ENCODE assay signal across 39 cellular contexts in the genomic region with DNA sequence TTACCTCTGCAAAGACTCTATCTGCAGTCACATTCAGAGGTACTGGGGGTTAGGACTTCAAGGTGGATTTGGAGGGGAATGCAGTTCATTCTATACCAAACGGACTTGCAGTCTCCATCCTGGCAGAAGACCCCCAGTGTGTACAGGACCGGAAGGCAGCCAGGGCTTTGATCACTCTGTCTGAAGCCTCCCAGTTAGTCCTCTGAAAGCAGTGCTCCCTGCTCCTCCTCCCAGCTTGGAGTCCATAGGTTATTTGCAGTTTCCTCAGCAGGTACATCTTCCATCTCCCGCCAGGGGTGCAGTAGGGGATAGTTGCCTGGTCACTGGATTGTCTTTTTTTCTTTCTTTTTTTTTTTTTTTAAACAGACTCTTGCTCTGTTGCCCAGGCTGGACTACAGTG.
"Had no signal": no experiment of that assay in that cellular context is flagged by ENCODE, and none has a peak within 500 bp of the region (broad histone marks: within the 10 kb centered on the region; RNA-seq: fewer than 3 reads in every experiment).

No MANE protein-coding gene starts in this region.

- H3K4me3 ChIP-seq: adrenal gland, body of pancreas, breast epithelium had no signal

- FAIRE-seq: astrocyte, TTC549 had no signal

- H3K27ac Mint-ChIP-seq: activated B cell treated with CpG ODN at 0.5 μM for 24 hours; activated CD4-positive, alpha-beta memory T cell treated with anti-CD3 and anti-CD28 coated beads for 36 hours; activated CD4-positive, alpha-beta T cell treated with anti-CD3 and anti-CD28 coated beads, Interleukin-2, amount 10 ng/mL, durations not matched to agents 24 days and 14 days; activated CD8-positive, alpha-beta T cell treated with anti-CD3 and anti-CD28 coated beads for 36 hours; activated naive CD4-positive, alpha-beta T cell treated with anti-CD3 and anti-CD28 coated beads for 36 hours; activated naive CD8-positive, alpha-beta T cell treated with anti-CD3 and anti-CD28 coated beads for 36 hours; activated T-cell treated with anti-CD3 and anti-CD28 coated beads, Interleukin-2, amount 50 U/mL, for 72 hours; activated T-helper 1 cell treated with anti-CD3 and anti-CD28 coated beads, Interleukin-12 subunit alpha, Interleukin-12 subunit beta, Interleukin-2, Interleukin-4 antibody, amounts not matched to agents 30 ng/mL and 10 ng/mL and 1 ng/mL, durations not matched to agents 14 hours and 24 hours and 36 hours; activated T-helper 17 cell treated with anti-CD3 and anti-CD28 coated beads, Interleukin-2, amount 50 U/mL, for 72 hours; T-helper 1 cell treated with Interleukin-12 subunit alpha and Interleukin-12 subunit beta and Interleukin-4 antibody, amounts not matched to agents 30 μg/mL and 1 μg/mL, for 36 hours; T-helper 2 cell treated with Interferon-gamma antibody and Interleukin-4, amounts not matched to agents 5 μg/mL and 100 μg/mL, for 36 hours had no signal

- H3K27me3 Mint-ChIP-seq: activated B cell treated with CpG ODN at 0.5 μM for 24 hours; activated CD4-positive, alpha-beta T cell treated with anti-CD3 and anti-CD28 coated beads, Interleukin-2, amount 10 ng/mL, durations not matched to agents 24 days and 14 days had no signal

- H3K27ac ChIP-seq: adrenal gland, body of pancreas, brain microvascular endothelial cell, breast epithelium, VCaP had no signal

- H3K36me3 ChIP-seq: adrenal gland, brain microvascular endothelial cell, breast epithelium had no signal

- H3K4me1 ChIP-seq: adrenal gland, body of pancreas, breast epithelium had no signal

- H3K9me3 ChIP-seq: adrenal gland, body of pancreas had no signal

- H3K4me1 Mint-ChIP-seq: activated B cell treated with CpG ODN at 0.5 μM for 24 hours; activated CD4-positive, alpha-beta T cell treated with anti-CD3 and anti-CD28 coated beads, Interleukin-2, amount 10 ng/mL, durations not matched to agents 24 days and 14 days; activated naive CD8-positive, alpha-beta T cell treated with anti-CD3 and anti-CD28 coated beads for 36 hours; activated T-helper 17 cell treated with anti-CD3 and anti-CD28 coated beads, Interleukin-2, amount 50 U/mL, for 72 hours; central memory CD8-positive, alpha-beta T cell had no signal

- H3K9me3 Mint-ChIP-seq: activated T-helper 1 cell treated with anti-CD3 and anti-CD28 coated beads, Interleukin-12 subunit alpha, Interleukin-12 subunit beta, Interleukin-2, Interleukin-4 antibody, amounts not matched to agents 30 ng/mL and 10 ng/mL and 1 ng/mL, durations not matched to agents 14 hours and 24 hours and 36 hours; central memory CD8-positive, alpha-beta T cell; T-helper 1 cell treated with Interleukin-12 subunit alpha and Interleukin-12 subunit beta and Interleukin-4 antibody, amounts not matched to agents 30 μg/mL and 1 μg/mL, for 36 hours; T-helper 2 cell treated with Interferon-gamma antibody and Interleukin-4, amounts not matched to agents 5 μg/mL and 100 μg/mL, for 36 hours had no signal

- H3K36me3 Mint-ChIP-seq: activated CD4-positive, alpha-beta memory T cell treated with anti-CD3 and anti-CD28 coated beads for 36 hours; activated naive CD8-positive, alpha-beta T cell treated with anti-CD3 and anti-CD28 coated beads for 36 hours had no signal

- DNase-seq: activated B cell treated with CpG ODN at 0.5 μM for 24 hours; activated CD4-positive, alpha-beta memory T cell treated with anti-CD3 and anti-CD28 coated beads for 36 hours; activated CD4-positive, alpha-beta T cell treated with anti-CD3 and anti-CD28 coated beads for 4 hours; activated CD4-positive, alpha-beta T cell treated with anti-CD3 and anti-CD28 coated beads, Interleukin-2, amount 10 ng/mL, durations not matched to agents 24 days and 14 days; activated CD4-positive, alpha-beta T cell treated with anti-CD3 and anti-CD28 coated beads, Interleukin-2, amount 50 U/mL, for 1 hour; activated CD4-positive, alpha-beta T cell treated with anti-CD3 and anti-CD28 coated beads, Interleukin-2, amount 50 U/mL, for 4 hours; activated CD4-positive, CD25-positive, alpha-beta regulatory T cell treated with anti-CD3 and anti-CD28 coated beads, Interleukin-2, amount 50 U/mL, for 72 hours; activated CD8-positive, alpha-beta memory T cell treated with anti-CD3 and anti-CD28 coated beads, Interleukin-2, amount 50 U/mL, for 4 hours; activated CD8-positive, alpha-beta T cell treated with anti-CD3 and anti-CD28 coated beads for 36 hours; activated gamma-delta T cell treated with Interleukin-2 at 50 U/mL for 16 hours; activated naive CD4-positive, alpha-beta T cell; activated naive CD4-positive, alpha-beta T cell treated with anti-CD3 and anti-CD28 coated beads for 36 hours; activated naive CD4-positive, alpha-beta T cell treated with anti-CD3 and anti-CD28 coated beads, Interleukin-2, amount 50 U/mL, for 16 hours; activated naive CD8-positive, alpha-beta T cell treated with anti-CD3 and anti-CD28 coated beads for 36 hours; activated T-cell treated with anti-CD3 and anti-CD28 coated beads for 4 hours; activated T-cell treated with anti-CD3 and anti-CD28 coated beads, Interleukin-2, amount 50 U/mL, for 1 hour; activated T-cell treated with anti-CD3 and anti-CD28 coated beads, Interleukin-2, amount 50 U/mL, for 4 hours; activated T-cell treated with anti-CD3 and anti-CD28 coated beads, Interleukin-2, amount 50 U/mL, for 72 hours; adrenal gland; amniotic stem cell; aorta; body of pancreas; brain microvascular endothelial cell; caudate nucleus; cerebellar nuclear complex; SW 1271; T-helper 1 cell; T-helper 2 cell; T-helper 9 cell had no signal

- H3K27me3 ChIP-seq: adrenal gland, body of pancreas, brain microvascular endothelial cell had no signal

- H3K4me3 Mint-ChIP-seq: activated B cell treated with CpG ODN at 0.5 μM for 24 hours; activated CD4-positive, alpha-beta memory T cell treated with anti-CD3 and anti-CD28 coated beads for 36 hours; activated CD4-positive, alpha-beta T cell treated with anti-CD3 and anti-CD28 coated beads, Interleukin-2, amount 10 ng/mL, durations not matched to agents 24 days and 14 days; activated CD8-positive, alpha-beta T cell treated with anti-CD3 and anti-CD28 coated beads for 36 hours; activated naive CD4-positive, alpha-beta T cell treated with anti-CD3 and anti-CD28 coated beads for 36 hours; activated naive CD8-positive, alpha-beta T cell treated with anti-CD3 and anti-CD28 coated beads for 36 hours; activated T-cell treated with anti-CD3 and anti-CD28 coated beads, Interleukin-2, amount 50 U/mL, for 4 hours; activated T-cell treated with anti-CD3 and anti-CD28 coated beads, Interleukin-2, amount 50 U/mL, for 72 hours; activated T-helper 1 cell treated with anti-CD3 and anti-CD28 coated beads, Interleukin-12 subunit alpha, Interleukin-12 subunit beta, Interleukin-2, Interleukin-4 antibody, amounts not matched to agents 30 ng/mL and 10 ng/mL and 1 ng/mL, durations not matched to agents 14 hours and 24 hours and 36 hours; activated T-helper 17 cell treated with anti-CD3 and anti-CD28 coated beads, Interleukin-2, amount 50 U/mL, for 72 hours; central memory CD8-positive, alpha-beta T cell; T-helper 1 cell treated with Interleukin-12 subunit alpha and Interleukin-12 subunit beta and Interleukin-4 antibody, amounts not matched to agents 30 μg/mL and 1 μg/mL, for 36 hours; T-helper 2 cell treated with Interferon-gamma antibody and Interleukin-4, amounts not matched to agents 5 μg/mL and 100 μg/mL, for 36 hours had no signal

- ATAC-seq: activated CD8-positive, alpha-beta T cell treated with anti-CD3 and anti-CD28 coated beads for 36 hours; activated naive CD4-positive, alpha-beta T cell treated with anti-CD3 and anti-CD28 coated beads, Interleukin-2, amount 50 U/mL, for 72 hours; activated T-cell treated with anti-CD3 and anti-CD28 coated beads, Interleukin-2, amount 50 U/mL, for 4 hours; activated T-cell treated with anti-CD3 and anti-CD28 coated beads, Interleukin-2, amount 50 U/mL, for 72 hours; activated T-helper 17 cell treated with anti-CD3 and anti-CD28 coated beads, Interleukin-2, amount 50 U/mL, for 72 hours; body of pancreas had no signal
